ENCODE assay signal across 9 cellular contexts in genomic region chr13:24050292-24050711, GRCh38.
DNase-seq lines count a peak whose midpoint lies in the region; ATAC-seq and TF ChIP-seq lines count a peak whose summit lies in the region.
"Had no signal": no experiment of that assay in that cellular context is flagged by ENCODE, and none has a peak within 500 bp of the region (broad histone marks: within the 10 kb centered on the region; RNA-seq: fewer than 3 reads in every experiment).

No MANE protein-coding gene starts in this region.

- H3K4me1 Mint-ChIP-seq in stimulated activated memory B cell treated with anti-CD40 and anti-IgM and Interleukin-4, amounts not matched to agents 10 μg/mL and 1 μg/mL and 100 μg/mL, for 72 hours: peaks cover 13% of the 10 kb centered on the region

- H3K9me3 ChIP-seq in parathyroid adenoma (ENCODE audit: control insufficient read depth, low read length): no peaks in the 10 kb centered on the region

- no peak for TF ChIP-seq CTCF in VCaP (conservative IDR thresholded peaks at IDR 0.05)
- no peak for TF ChIP-seq CTCF in fibroblast of pulmonary artery (IDR thresholded peaks at IDR 0.05; ENCODE audit: low read length, missing control alignments)
- TF ChIP-seq CTCF in parathyroid adenoma (IDR thresholded peaks at IDR 0.05): no peak

- peaks cover 6% of the 10 kb centered on the region for H3K9me3 Mint-ChIP-seq in stimulated activated memory B cell treated with anti-CD40 and anti-IgM and Interleukin-4, amounts not matched to agents 10 μg/mL and 1 μg/mL and 100 μg/mL, for 72 hours

- no peak overlapping the region for H3K4me3 ChIP-seq in fibroblast of pulmonary artery (replicated peaks; ENCODE audit: low read depth, low read length)
- no peak overlapping the region for H3K4me3 ChIP-seq in parathyroid adenoma (ENCODE audit: low read depth, low read length)
- H3K4me3 ChIP-seq: Peyer's patch had no signal

- H3K27ac ChIP-seq in VCaP (peak overlapping the region; percentile 18; the same call in 1 of the 2 replicates), parathyroid adenoma (peak overlapping the region; percentile 78)

- peaks cover 57% of the 10 kb centered on the region for H3K27me3 Mint-ChIP-seq in stimulated activated memory B cell treated with anti-CD40 and anti-IgM and Interleukin-4, amounts not matched to agents 10 μg/mL and 1 μg/mL and 100 μg/mL, for 72 hours

- H3K36me3 Mint-ChIP-seq in stimulated activated memory B cell treated with anti-CD40 and anti-IgM and Interleukin-4, amounts not matched to agents 10 μg/mL and 1 μg/mL and 100 μg/mL, for 72 hours: peaks cover 7% of the 10 kb centered on the region

- no peaks in the 10 kb centered on the region for H3K36me3 ChIP-seq in parathyroid adenoma (ENCODE audit: control insufficient read depth, insufficient read depth, low read length)
- H3K36me3 ChIP-seq: Peyer's patch had no signal

- H3K9ac ChIP-seq in parathyroid adenoma: no peak overlapping the region

- H3K4me3 Mint-ChIP-seq in stimulated activated memory B cell treated with anti-CD40 and anti-IgM and Interleukin-4, amounts not matched to agents 10 μg/mL and 1 μg/mL and 100 μg/mL, for 72 hours: no peak overlapping the region

- H3K4me2 ChIP-seq in parathyroid adenoma (ENCODE audit: low read length): peak overlapping the region; percentile 50

- H3K4me1 ChIP-seq in parathyroid adenoma: peaks cover 10% of the 10 kb centered on the region

- no peaks in the 10 kb centered on the region for H3K79me2 ChIP-seq in parathyroid adenoma

- H2AFZ ChIP-seq in parathyroid adenoma: no peak overlapping the region

- DNase-seq in AG20443 (ENCODE audit: low spot score) (peak; percentile 47), fibroblast of pulmonary artery (ENCODE audit: low read depth) (peak; percentile 69), 8988T (no peak)
- DNase-seq: Peyer's patch had no signal

- no peak overlapping the region for H3K27ac Mint-ChIP-seq in stimulated activated memory B cell treated with anti-CD40 and anti-IgM and Interleukin-4, amounts not matched to agents 10 μg/mL and 1 μg/mL and 100 μg/mL, for 72 hours

- no peak for ATAC-seq in stimulated activated memory B cell treated with anti-CD40 and anti-IgM and Interleukin-4, amounts not matched to agents 10 μg/mL and 1 μg/mL and 100 μg/mL, for 72 hours
- ATAC-seq in GM21737 (IDR thresholded peaks at IDR 0.05; ENCODE audit: unreplicated experiment): no peak
- ATAC-seq in HG03108 (IDR thresholded peaks at IDR 0.05; ENCODE audit: unreplicated experiment): no peak

- no peaks in the 10 kb centered on the region for H3K27me3 ChIP-seq in parathyroid adenoma (ENCODE audit: control insufficient read depth, insufficient read depth, low read length)
- H3K27me3 ChIP-seq: Peyer's patch had no signal
